8 cellular contexts compared by ENCODE assay signal in the genomic region with DNA sequence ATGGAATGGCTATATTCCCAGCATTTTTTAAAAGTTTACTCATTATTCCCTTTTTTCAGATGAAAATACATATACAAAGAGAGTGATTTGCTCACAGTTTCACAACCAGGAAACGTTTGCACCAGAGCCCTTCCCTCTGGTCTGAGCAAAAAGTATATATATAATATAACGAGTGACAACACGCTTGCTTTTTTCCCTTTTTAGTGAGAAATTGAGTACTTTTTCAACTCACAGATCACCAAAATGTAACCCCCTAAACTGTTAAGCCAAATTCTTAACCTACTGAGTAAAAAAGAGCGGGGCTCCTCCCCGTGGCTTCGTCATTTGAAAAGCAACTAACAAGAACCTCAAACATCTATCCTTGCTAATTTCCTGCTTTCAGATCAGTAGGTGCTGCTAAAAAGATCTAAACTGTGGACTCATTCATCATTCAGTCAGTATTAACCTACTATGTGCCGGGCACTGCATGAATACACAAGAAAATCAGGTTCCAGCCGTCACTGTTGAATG. TPM values are rescaled to one million over a fixed set of nuclear protein-coding genes. Genes with fewer than 3 reads are reported as not detected.
DNase-seq lines count a peak whose midpoint lies in the region; FAIRE-seq and TF ChIP-seq lines count a peak whose summit lies in the region.

No MANE protein-coding gene starts in this region.

- H2BK15ac ChIP-seq in H1 (ENCODE audit: low read length), result no peak overlapping the region

- no peaks in the 10 kb centered on the region for H3K79me1 ChIP-seq in H1 (ENCODE audit: low read depth, low read length)

- 31% methylated on average over 8 of the region's 8 CpGs; no CpG with 5 or more reads in 1 of the 2 experiments for WGBS in H1 (ENCODE audit: extremely low coverage in 1 of 2, insufficient coverage in 1 of 2, insufficient read length in 1 of 2, insufficient replicate concordance in 2 of 2, low coverage in 1 of 2, low lambda C conversion rate in 2 of 2, missing lambda C conversion rate in 1 of 2), 2 experiments
- WGBS in urinary bladder, result 20% methylated on average over 8 of the region's 8 CpGs

- no peak for DNase-seq in CD14-positive monocyte (ENCODE audit: low spot score)
- DNase-seq in HT1080 (ENCODE audit: low read depth), result peak; percentile 44
- DNase-seq in WERI-Rb-1, result no peak
- DNase-seq in H1 (ENCODE audit: low read depth in 1 of 2, low spot score in 2 of 2), result no peak
- DNase-seq in neural crest cell (ENCODE audit: low read depth, low spot score), result no peak
- DNase-seq in occipital lobe (lab: John Stamatoyannopoulos, UW), result no peak
- DNase-seq in NK-92 (lab: John Stamatoyannopoulos, UW; ENCODE audit: unreplicated experiment), result no peak

- TF ChIP-seq POLR2A in H1 (IDR thresholded peaks at IDR 0.05; ENCODE audit: control extremely low read depth in 1 of 2, low read depth in 2 of 2, low read length in 2 of 2), result no peak

- H3K79me2 ChIP-seq in H1 (ENCODE audit: control insufficient read depth in 1 of 2, insufficient read depth in 2 of 2, low read length in 2 of 2), result peaks cover 5 to 32% of the 10 kb centered on the region in 2 experiments; a peak in 3 of 4 replicates

- H4K8ac ChIP-seq in H1 (ENCODE audit: extremely low read depth, insufficient read depth, low read length), result no peak overlapping the region

- H4K91ac ChIP-seq in H1 (replicated peaks; ENCODE audit: insufficient read length, low read length), result no peak overlapping the region

- no peaks in the 10 kb centered on the region for H3K9me3 ChIP-seq in WERI-Rb-1 (ENCODE audit: severe bottlenecking)
- no peaks in the 10 kb centered on the region for H3K9me3 ChIP-seq in H1 (ENCODE audit: insufficient read depth in 2 of 2, low read depth in 1 of 2, low read length in 1 of 2)

- H3K4me3 Mint-ChIP-seq in CD14-positive monocyte (peak overlapping the region; percentile 93 to 97), neural crest cell (peak overlapping the region; percentile 97)

- no peak overlapping the region for H3K4ac ChIP-seq in H1 (replicated peaks; ENCODE audit: insufficient read length, low read depth, low read length)

- H3K27me3 Mint-ChIP-seq in CD14-positive monocyte (ENCODE audit: low read depth in 3 of 3) (peaks cover 0 to 5% (median under 1%) of the 10 kb centered on the region in 3 donors), neural crest cell (ENCODE audit: low read depth) (peaks cover 10% of the 10 kb centered on the region)

- H4K5ac ChIP-seq in H1 (ENCODE audit: insufficient read length, low read depth, low read length), result no peak overlapping the region

- H2BK120ac ChIP-seq in H1 (replicated peaks; ENCODE audit: low read depth, low read length), result no peak overlapping the region

- no peak overlapping the region for H3K56ac ChIP-seq in H1 (replicated peaks; ENCODE audit: insufficient read length, low read depth, low read length)

- H3K4me1 ChIP-seq in H1 (replicated peaks in 1 of 4; ENCODE audit: control insufficient read depth in 3 of 4, insufficient read depth in 4 of 4, low read length in 3 of 4), result peaks cover 0 to 6% (median 0%) of the 10 kb centered on the region in 4 experiments; a peak in 3 of 7 replicates
- no peaks in the 10 kb centered on the region for H3K4me1 ChIP-seq in urinary bladder (ENCODE audit: insufficient read depth)

- H3K36me3 Mint-ChIP-seq in CD14-positive monocyte, result no peaks in the 10 kb centered on the region
- H3K36me3 Mint-ChIP-seq in neural crest cell (ENCODE audit: low read depth), result no peaks in the 10 kb centered on the region

- intact Hi-C loops in CD14-positive monocyte (cut with micrococcal nuclease), result loop anchor here in 1 of 2 donors (5.0 kb wide), 3 partner anchors 43 to 437 kb away; a partner anchor contains a TSS

- peaks cover 2% of the 10 kb centered on the region; the same call in 1 of the 2 replicates for H3K23me2 ChIP-seq in H1 (ENCODE audit: low read depth, low read length)

- H3K9me3 Mint-ChIP-seq in CD14-positive monocyte (peaks cover 0 to under 1% (median 0%) of the 10 kb centered on the region in 7 donors), neural crest cell (no peaks in the 10 kb centered on the region)

- peak overlapping the region; percentile 44 to 87 for H3K4me2 ChIP-seq in H1 (ENCODE audit: insufficient read depth in 1 of 2, low read depth in 2 of 2, low read length in 2 of 2)

- H3K27ac ChIP-seq in WERI-Rb-1, result peak overlapping the region; percentile 89
- no peak overlapping the region for H3K27ac ChIP-seq in H1 (ENCODE audit: low read depth, low read length)
- H3K27ac ChIP-seq in urinary bladder (ENCODE audit: low read depth), result peak overlapping the region; percentile 69

- no peak overlapping the region for H3K23ac ChIP-seq in H1 (ENCODE audit: insufficient read length)

- no peak overlapping the region for H2AK5ac ChIP-seq in H1 (ENCODE audit: low read depth, low read length)

- no peak overlapping the region for H3K18ac ChIP-seq in H1 (ENCODE audit: extremely low read depth, low read length)

- no peak overlapping the region for H3K14ac ChIP-seq in H1 (ENCODE audit: insufficient read length)

- H4K20me1 ChIP-seq in H1 (replicated peaks in 1 of 2; ENCODE audit: control insufficient read depth in 1 of 2, insufficient read depth in 2 of 2, low read length in 2 of 2), result peaks cover 0 to 1% of the 10 kb centered on the region in 2 experiments

- no peak for TF ChIP-seq RAD21 in H1 (IDR thresholded peaks at IDR 0.05 in 1 of 2, conservative IDR thresholded peaks at IDR 0.05 in 1 of 2; ENCODE audit: low read depth in 2 of 2, low read length in 2 of 2)

- peak overlapping the region; percentile 87 for H3K4me3 ChIP-seq in WERI-Rb-1 (ENCODE audit: low read depth, low read length)
- H3K4me3 ChIP-seq in H1 (ENCODE audit: extremely low read depth in 1 of 4, insufficient read depth in 2 of 4, low read depth in 3 of 4, low read length in 4 of 4), result peak overlapping the region; percentile 46 to 74 (median 58); a peak in 6 of 8 replicates
- H3K4me3 ChIP-seq in urinary bladder (ENCODE audit: low read depth, low read length), result peak overlapping the region; percentile 42

- no peak overlapping the region for H2BK5ac ChIP-seq in H1 (ENCODE audit: low read depth, low read length)

- H2BK20ac ChIP-seq in H1 (ENCODE audit: low read length), result no peak overlapping the region

- peak overlapping the region in 1 of 4 experiments; percentile 45; a peak in 3 of 7 replicates for H3K9ac ChIP-seq in H1 (replicated peaks in 1 of 4; ENCODE audit: extremely low read depth in 1 of 4, low read depth in 3 of 4, low read length in 3 of 4)

- H3K4me1 Mint-ChIP-seq in CD14-positive monocyte (peaks cover 29% of the 10 kb centered on the region), neural crest cell (peaks cover 25% of the 10 kb centered on the region)

- H3K27me3 ChIP-seq in WERI-Rb-1 (ENCODE audit: insufficient read depth, low read depth, severe bottlenecking), result no peaks in the 10 kb centered on the region
- no peaks in the 10 kb centered on the region for H3K27me3 ChIP-seq in H1 (replicated peaks in 1 of 4; ENCODE audit: control insufficient read depth in 3 of 4, extremely low read depth in 1 of 4, insufficient read depth in 3 of 4, low read length in 3 of 4)

- no peak overlapping the region for H2BK12ac ChIP-seq in H1 (ENCODE audit: low read depth, low read length)

- no peak for FAIRE-seq in H1 (lab: Jason Lieb, UNC)

- CTCF ChIA-PET in H1 (lab: Charles Lee; ENCODE audit: partially characterized antibody), result interaction anchor here (1.0 to 2.8 kb wide), 8 partner anchors 11 to 378 kb away, joined by 3 to 11 read pairs (median 4); no protein-coding TSS in a partner anchor

- no peak for TF ChIP-seq EP300 in H1 (IDR thresholded peaks at IDR 0.05; ENCODE audit: borderline replicate concordance in 1 of 2, low read depth in 2 of 2, low read length in 2 of 2)

- peak overlapping the region; percentile 19; the same call in 1 of the 2 replicates for H2AFZ ChIP-seq in H1 (ENCODE audit: low read length)

- H3K27ac Mint-ChIP-seq in CD14-positive monocyte (peak overlapping the region; percentile 87 to 97 (median 95)), neural crest cell (ENCODE audit: unreplicated experiment) (peak overlapping the region; percentile 98)

- TF ChIP-seq CTCF in CD14-positive monocyte (IDR thresholded peaks at IDR 0.05) (no peak), WERI-Rb-1 (IDR thresholded peaks at IDR 0.05; ENCODE audit: low read depth, low read length) (no peak), H1 (IDR thresholded peaks at IDR 0.05; ENCODE audit: control extremely low read depth in 1 of 3, insufficient read depth in 1 of 3, low read depth in 1 of 3, low read length in 3 of 3) (no peak), neural crest cell (conservative IDR thresholded peaks at IDR 0.05) (no peak)

- H3K36me3 ChIP-seq in WERI-Rb-1 (peaks cover 6% of the 10 kb centered on the region; the same call in 1 of the 2 replicates), H1 (ENCODE audit: control insufficient read depth in 2 of 4, insufficient read depth in 4 of 4, low read length in 3 of 4) (no peaks in the 10 kb centered on the region), urinary bladder (ENCODE audit: insufficient read depth) (no peaks in the 10 kb centered on the region)

- POLR2A ChIA-PET in H1 (lab: Charles Lee; ENCODE audit: partially characterized antibody), result no interaction called here

RNA-seq across cellular contexts. Expression of a gene that starts 1.0 kb away (rescaled TPM):
- 10 to 100 TPM; 51.4 to 68.3 TPM for polyA plus RNA-seq in CD14-positive monocyte
- total RNA-seq in HT1080 (2014; rRNA removed; shearing (Covaris generic)), result 19.4 and 49.5 TPM in 2 replicates
- polyA plus RNA-seq in HT1080 (2015; cell fraction: cytosol; rRNA removed), result 37.0 and 50.2 TPM in 2 replicates
- 40.3 and 50.0 TPM in 2 replicates for polyA plus RNA-seq in HT1080 (2015; cell fraction: nucleus; rRNA removed)
- total RNA-seq in H1 (2021; fragmentation: NEBNext Ultra II Directional; extraction: Animal tissue kit (Norgen Biotek cat#: 25700)), result 104 and 124 TPM in 2 replicates
- 51.0 and 87.8 TPM in 2 replicates for polyA plus RNA-seq in H1 (2011; rRNA removed)
- polyA plus RNA-seq in H1 (2011; cell fraction: cytosol; rRNA removed), result 35.2 TPM
- 22.6 TPM for polyA plus RNA-seq in H1 (2011; cell fraction: nucleus; rRNA removed)
- polyA plus RNA-seq in H1 (2012, experiment 1 of 2), result 15.7 to 34.2 TPM (median 28.2 TPM) in 4 replicates
- polyA plus RNA-seq in H1 (2012, experiment 2 of 2), result 2.9 TPM
- 48.2 TPM for polyA plus RNA-seq in H1 (2013, experiment 1 of 2)
- polyA plus RNA-seq in H1 (2013, experiment 2 of 2), result 46.7 TPM
- polyA minus RNA-seq in H1 (2011; rRNA and poly(A)+ RNA removed), result 168 and 239 TPM in 2 replicates
- polyA minus RNA-seq in H1 (2011; cell fraction: cytosol; rRNA and poly(A)+ RNA removed), result 51.4 TPM
- 56.7 TPM for polyA minus RNA-seq in H1 (2011; cell fraction: nucleus; rRNA and poly(A)+ RNA removed)
- 42.5 and 46.8 TPM in 2 replicates for total RNA-seq in neural crest cell
- total RNA-seq in urinary bladder, result 59.9 TPM
- polyA plus RNA-seq in urinary bladder, result 12.0 TPM
- 44.9 TPM for total RNA-seq in occipital lobe

RNA-seq across cellular contexts. Expression of a gene that starts 45.5 kb away (rescaled TPM):
- polyA plus RNA-seq in CD14-positive monocyte (10 to 100 TPM; 26.9 to 34.8 TPM), H1 (2011; rRNA removed) (3.1 and 6.6 TPM in 2 replicates), urinary bladder (31.3 TPM)
- total RNA-seq in HT1080 (2014; rRNA removed; shearing (Covaris generic)), result 14.4 and 21.6 TPM in 2 replicates
- 22.8 and 26.2 TPM in 2 replicates for polyA plus RNA-seq in HT1080 (2015; cell fraction: cytosol; rRNA removed)
- 23.4 and 29.2 TPM in 2 replicates for polyA plus RNA-seq in HT1080 (2015; cell fraction: nucleus; rRNA removed)
- 15.4 and 16.4 TPM in 2 replicates for total RNA-seq in H1 (2021; fragmentation: NEBNext Ultra II Directional; extraction: Animal tissue kit (Norgen Biotek cat#: 25700))
- polyA plus RNA-seq in H1 (2011; cell fraction: cytosol; rRNA removed), result 8.7 TPM
- 3.3 TPM for polyA plus RNA-seq in H1 (2011; cell fraction: nucleus; rRNA removed)
- 12.7 to 18.9 TPM (median 15.6 TPM) in 4 replicates for polyA plus RNA-seq in H1 (2012, experiment 1 of 2)
- polyA plus RNA-seq in H1 (2012, experiment 2 of 2), result 1.2 TPM
- polyA plus RNA-seq in H1 (2013, experiment 1 of 2), result 14.5 TPM
- 14.3 TPM for polyA plus RNA-seq in H1 (2013, experiment 2 of 2)
- polyA minus RNA-seq in H1 (2011; rRNA and poly(A)+ RNA removed), result 11.7 and 27.7 TPM in 2 replicates
- 9.5 TPM for polyA minus RNA-seq in H1 (2011; cell fraction: cytosol; rRNA and poly(A)+ RNA removed)
- 24.4 TPM for polyA minus RNA-seq in H1 (2011; cell fraction: nucleus; rRNA and poly(A)+ RNA removed)
- total RNA-seq in neural crest cell (20.9 and 23.5 TPM in 2 replicates), urinary bladder (63.5 TPM), occipital lobe (21.4 TPM)
